ENCODE assay signal across 25 cellular contexts in the genomic region with DNA sequence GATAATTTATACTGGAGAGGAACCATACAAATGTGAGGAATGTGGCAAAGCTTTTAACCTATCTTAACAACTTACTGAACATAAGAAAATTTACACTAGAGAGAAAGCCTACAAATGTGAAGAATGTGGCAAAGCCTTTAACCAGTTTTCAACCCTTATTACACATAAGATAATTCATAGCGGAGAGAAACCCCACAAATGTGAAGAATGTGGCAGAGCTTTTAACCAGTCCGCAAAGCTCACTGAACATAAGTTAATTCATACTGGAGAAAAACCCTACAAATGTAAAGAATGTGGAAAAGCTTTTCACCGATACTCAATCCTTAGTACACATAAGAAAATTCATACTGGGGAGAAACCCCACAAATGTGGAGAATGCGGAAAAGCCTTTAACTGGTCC.
"Had no signal": no experiment of that assay in that cellular context is flagged by ENCODE, and none has a peak within 500 bp of the region (broad histone marks: within the 10 kb centered on the region; RNA-seq: fewer than 3 reads in every experiment).

No MANE protein-coding gene starts in this region.

- H3K36me3 ChIP-seq: prostate gland, sigmoid colon, thoracic aorta, vagina had no signal

- H3K4me1 ChIP-seq: gastrocnemius medialis, prostate gland, spleen, transverse colon, vagina had no signal

- H3K27me3 ChIP-seq: gastrocnemius medialis, sigmoid colon, spleen, transverse colon, vagina had no signal

- H3K27me3 Mint-ChIP-seq: naive thymus-derived CD8-positive, alpha-beta T cell; stimulated activated memory B cell treated with anti-CD40 and anti-IgM and Interleukin-4, amounts not matched to agents 10 μg/mL and 1 μg/mL and 100 μg/mL, for 72 hours had no signal

- H3K4me3 Mint-ChIP-seq: endodermal cell; naive thymus-derived CD8-positive, alpha-beta T cell; nephron progenitor cell; stimulated activated memory B cell treated with anti-CD40 and anti-IgM and Interleukin-4, amounts not matched to agents 10 μg/mL and 1 μg/mL and 100 μg/mL, for 72 hours had no signal

- FAIRE-seq: kidney had no signal

- H3K27ac Mint-ChIP-seq: endodermal cell; naive thymus-derived CD8-positive, alpha-beta T cell; nephron progenitor cell; stimulated activated memory B cell treated with anti-CD40 and anti-IgM and Interleukin-4, amounts not matched to agents 10 μg/mL and 1 μg/mL and 100 μg/mL, for 72 hours had no signal

- H3K27ac ChIP-seq: epithelial cell of prostate, gastrocnemius medialis, prostate gland, skin epidermis, spleen, thoracic aorta, transverse colon, vagina had no signal

- DNase-seq: cortex of kidney; effector CD4-positive, alpha-beta T cell; endodermal cell; foreskin fibroblast; gastrocnemius medialis; head of caudate nucleus; kidney; mesenchymal stem cell; naive thymus-derived CD8-positive, alpha-beta T cell; nephron progenitor cell; nucleus accumbens; right cardiac atrium; sigmoid colon; spleen; stimulated activated CD4-positive, alpha-beta T cell treated with anti-CD3 and anti-CD28 coated beads, Interleukin-4, amount 100 ng/mL, for 4 hours; stimulated activated naive CD8-positive, alpha-beta T cell treated with anti-CD3 and anti-CD28 coated beads, Interleukin-15, Interleukin-2, amounts not matched to agents 100 U/mL and 50 U/mL, for 24 hours; transverse colon had no signal

- H3K9me3 ChIP-seq: gastrocnemius medialis, prostate gland, thoracic aorta, transverse colon, vagina had no signal

- H3K4me1 Mint-ChIP-seq: endodermal cell; nephron progenitor cell; stimulated activated memory B cell treated with anti-CD40 and anti-IgM and Interleukin-4, amounts not matched to agents 10 μg/mL and 1 μg/mL and 100 μg/mL, for 72 hours had no signal

- H3K4me3 ChIP-seq: gastrocnemius medialis, prostate gland, sigmoid colon, skin epidermis, spleen, thoracic aorta, transverse colon, vagina had no signal

- ATAC-seq: esophagus mucosa; gastrocnemius medialis; left lobe of liver; naive thymus-derived CD8-positive, alpha-beta T cell; right cardiac atrium; stimulated activated memory B cell treated with anti-CD40 and anti-IgM and Interleukin-4, amounts not matched to agents 10 μg/mL and 1 μg/mL and 100 μg/mL, for 72 hours; stimulated activated naive CD8-positive, alpha-beta T cell treated with anti-CD3 and anti-CD28 coated beads, Interleukin-15, Interleukin-2, amounts not matched to agents 100 U/mL and 50 U/mL, for 24 hours had no signal
